Comparison of ENCODE assay signal across 1 cellular context in genomic region chr4:3615386-3616286, GRCh38.
TF ChIP-seq lines count a peak whose summit lies in the region.

No MANE protein-coding gene starts in this region.

TF ChIP-seq in H1, 55 proteins besides CTCF, POLR2A, EP300 and RAD21 (continued from another document):
- TF ChIP-seq NANOG (IDR thresholded peaks at IDR 0.05; ENCODE audit: insufficient read depth, low read depth, low read length, poor library complexity, severe bottlenecking) = no peak
- TF ChIP-seq YY1 (IDR thresholded peaks at IDR 0.05; ENCODE audit: low read depth, low read length) = no peak
- TF ChIP-seq TBP (IDR thresholded peaks at IDR 0.05; ENCODE audit: low read depth, low read length) = no peak
- no peak for TF ChIP-seq BACH1 (IDR thresholded peaks at IDR 0.05; ENCODE audit: low read length)
- TF ChIP-seq CTBP2 (IDR thresholded peaks at IDR 0.05; ENCODE audit: borderline replicate concordance, insufficient read depth, insufficient read length, low read length) = no peak
- no peak for TF ChIP-seq ZNF274 (IDR thresholded peaks at IDR 0.05; ENCODE audit: borderline replicate concordance, extremely low read depth, low read length)
